Comparison of ENCODE assay signal across 33 cellular contexts in genomic region chr13:27313742-27314141, GRCh38. TPM values are rescaled to one million over a fixed set of nuclear protein-coding genes. Genes with fewer than 3 reads are reported as not detected.
A peak's percentile ranks its signal among the peaks of the same experiment; 100 is the strongest.
DNase-seq lines count a peak whose midpoint lies in the region; ATAC-seq and TF ChIP-seq lines count a peak whose summit lies in the region.
"Had no signal": no experiment of that assay in that cellular context is flagged by ENCODE, and none has a peak within 500 bp of the region (broad histone marks: within the 10 kb centered on the region; RNA-seq: fewer than 3 reads in every experiment).

No MANE protein-coding gene starts in this region.

- H2BK20ac ChIP-seq in IMR-90 (ENCODE audit: low read depth, low read length), result no peak overlapping the region

- no peaks in the 10 kb centered on the region for H3K9me3 Mint-ChIP-seq in activated CD4-positive, alpha-beta memory T cell treated with anti-CD3 and anti-CD28 coated beads, Interleukin-2, amount 10 ng/mL, durations not matched to agents 7 days and 5 days
- H3K9me3 Mint-ChIP-seq: CD4-positive, alpha-beta memory T cell; CD4-positive, alpha-beta T cell; CD4-positive, CD25-positive, alpha-beta regulatory T cell; CD8-positive, alpha-beta memory T cell; CD8-positive, alpha-beta T cell had no signal

- H3F3A ChIP-seq in DOHH2 (ENCODE audit: control insufficient read depth, insufficient read depth), result peaks cover 19% of the 10 kb centered on the region

- peaks cover 11% of the 10 kb centered on the region for H3K9me1 ChIP-seq in IMR-90 (ENCODE audit: insufficient read depth, low read length)

- H3K36me3 Mint-ChIP-seq in activated CD4-positive, alpha-beta memory T cell treated with anti-CD3 and anti-CD28 coated beads, Interleukin-2, amount 10 ng/mL, durations not matched to agents 7 days and 5 days (ENCODE audit: low read depth), result no peaks in the 10 kb centered on the region
- H3K36me3 Mint-ChIP-seq: CD14-positive monocyte; CD4-positive, alpha-beta memory T cell; CD8-positive, alpha-beta memory T cell; CD8-positive, alpha-beta T cell had no signal

- H3K79me1 ChIP-seq in IMR-90 (ENCODE audit: low read depth in 1 of 2, low read length in 2 of 2), result no peaks in the 10 kb centered on the region

- CTCF ChIA-PET in IMR-90 (lab: Yijun Ruan, JAX), result interaction anchor here (1.2 kb wide), 1 partner anchor 43 kb away, joined by 3 read pairs; the partner anchor contains the start of gene RASL11A
- CTCF ChIA-PET in activated CD4-positive, alpha-beta memory T cell treated with anti-CD3 and anti-CD28 coated beads, Interleukin-2, amount 10 ng/mL, durations not matched to agents 7 days and 5 days (lab: Charles Lee), result no interaction called here

- dilution Hi-C loops in IMR-90 (cut with HindIII; ENCODE audit: low sequenced_read_pairs, unreplicated experiment), result no loop called here

- H4K8ac ChIP-seq in IMR-90 (ENCODE audit: low read depth in 2 of 2, low read length in 2 of 2), result no peak overlapping the region

- H3K36me3 ChIP-seq in DOHH2 (ENCODE audit: control insufficient read depth, low read length) (no peaks in the 10 kb centered on the region), IMR-90 (ENCODE audit: control insufficient read depth, insufficient read depth, low read length) (no peaks in the 10 kb centered on the region), adipocyte (ENCODE audit: control insufficient read depth, insufficient read depth, low read length, severe bottlenecking) (no peaks in the 10 kb centered on the region)
- H3K36me3 ChIP-seq in effector memory CD4-positive, alpha-beta T cell (ENCODE audit: control insufficient read depth, insufficient read depth, low read length), result no peaks in the 10 kb centered on the region
- H3K36me3 ChIP-seq: BE2C; BLaER1; BLaER1 treated with 17β-estradiol and CSF1 and Interleukin-3, amounts not matched to agents 10 nM and 100 nM had no signal

- no peak overlapping the region for H3K4me3 ChIP-seq in DOHH2 (ENCODE audit: low read length)
- H3K4me3 ChIP-seq in IMR-90 (ENCODE audit: insufficient read depth, low read depth, low read length), result no peak overlapping the region
- no peak overlapping the region for H3K4me3 ChIP-seq in adipocyte (ENCODE audit: low read length)
- no peak overlapping the region for H3K4me3 ChIP-seq in effector memory CD4-positive, alpha-beta T cell (ENCODE audit: insufficient read depth, low read depth, low read length, poor library complexity, severe bottlenecking)
- H3K4me3 ChIP-seq: A549; BLaER1; BLaER1 treated with 17β-estradiol and CSF1 and Interleukin-3, amounts not matched to agents 10 nM and 100 nM had no signal

- H2AFZ ChIP-seq in IMR-90 (replicated peaks; ENCODE audit: low read length, poor library complexity), result no peak overlapping the region

- no peak overlapping the region for H3K56ac ChIP-seq in IMR-90 (ENCODE audit: extremely low read depth, insufficient read depth, low read length)

- H3K27ac Mint-ChIP-seq in activated CD4-positive, alpha-beta memory T cell treated with anti-CD3 and anti-CD28 coated beads, Interleukin-2, amount 10 ng/mL, durations not matched to agents 7 days and 5 days, result no peak overlapping the region
- H3K27ac Mint-ChIP-seq: B cell; CD14-positive monocyte; CD4-positive, alpha-beta memory T cell; CD4-positive, alpha-beta T cell; CD4-positive, CD25-positive, alpha-beta regulatory T cell; CD8-positive, alpha-beta memory T cell; CD8-positive, alpha-beta T cell had no signal

- in situ Hi-C loops in IMR-90 (cut with MboI; ENCODE audit: low sequenced_read_pairs), result no loop called here

- no peak overlapping the region for H2AK9ac ChIP-seq in IMR-90 (replicated peaks; ENCODE audit: low read depth, low read length, poor library complexity)

- H4K20me1 ChIP-seq in DOHH2 (ENCODE audit: control insufficient read depth, insufficient read depth, low read depth, low read length) (no peaks in the 10 kb centered on the region), IMR-90 (ENCODE audit: insufficient read depth, low read length) (no peaks in the 10 kb centered on the region)
- H4K20me1 ChIP-seq: BLaER1; BLaER1 treated with 17β-estradiol and CSF1 and Interleukin-3, amounts not matched to agents 10 nM and 100 nM had no signal

- no peak overlapping the region for H3K14ac ChIP-seq in IMR-90 (replicated peaks; ENCODE audit: low read depth, low read length)

- no peak overlapping the region for H3K18ac ChIP-seq in IMR-90 (ENCODE audit: low read depth, low read length)

- no peak for TF ChIP-seq RAD21 in IMR-90 (IDR thresholded peaks at IDR 0.05; ENCODE audit: low read length)

- no peak overlapping the region for H2AK5ac ChIP-seq in IMR-90 (ENCODE audit: low read depth, low read length)

- H3K4me1 ChIP-seq in DOHH2 (ENCODE audit: control insufficient read depth, low read length), result peaks cover 81% of the 10 kb centered on the region
- H3K4me1 ChIP-seq in IMR-90 (ENCODE audit: control insufficient read depth, insufficient read depth, low read length), result peaks cover 11% of the 10 kb centered on the region
- H3K4me1 ChIP-seq in adipocyte (ENCODE audit: control insufficient read depth, insufficient read depth, low read length), result no peaks in the 10 kb centered on the region
- no peaks in the 10 kb centered on the region for H3K4me1 ChIP-seq in effector memory CD4-positive, alpha-beta T cell (ENCODE audit: control insufficient read depth, insufficient read depth, low read length, poor library complexity, severe bottlenecking)
- H3K4me1 ChIP-seq: BE2C, BLaER1 had no signal

- H3K4ac ChIP-seq in IMR-90 (ENCODE audit: low read depth, low read length), result no peak overlapping the region

- H3K9me2 ChIP-seq in DOHH2 (replicated peaks; ENCODE audit: control insufficient read depth, low read length), result no peaks in the 10 kb centered on the region

- H3K9ac ChIP-seq in IMR-90 (ENCODE audit: low read depth, low read length) (no peak overlapping the region), adipocyte (ENCODE audit: low read length) (no peak overlapping the region)
- H3K9ac ChIP-seq: BLaER1; BLaER1 treated with 17β-estradiol and CSF1 and Interleukin-3, amounts not matched to agents 10 nM and 100 nM had no signal

- no peak overlapping the region for H4K91ac ChIP-seq in IMR-90 (ENCODE audit: insufficient read depth, low read depth, low read length)

- H2BK15ac ChIP-seq in IMR-90 (ENCODE audit: low read depth, low read length), result no peak overlapping the region

- no peak overlapping the region; the same call in 1 of the 2 replicates for H4K5ac ChIP-seq in IMR-90 (ENCODE audit: low read depth, low read length)

- H3K27me3 ChIP-seq in DOHH2 (ENCODE audit: control insufficient read depth, low read length) (no peaks in the 10 kb centered on the region), IMR-90 (ENCODE audit: control insufficient read depth, insufficient read depth, low read length) (peaks cover 2% of the 10 kb centered on the region; the same call in 1 of the 2 replicates), adipocyte (replicated peaks; ENCODE audit: control insufficient read depth, insufficient read depth, low read length) (peaks cover 17% of the 10 kb centered on the region)
- H3K27me3 ChIP-seq in effector memory CD4-positive, alpha-beta T cell (replicated peaks; ENCODE audit: control insufficient read depth, insufficient read depth, low read length, poor library complexity, severe bottlenecking), result peaks cover 7% of the 10 kb centered on the region
- H3K27me3 ChIP-seq: BLaER1; BLaER1 treated with 17β-estradiol and CSF1 and Interleukin-3, amounts not matched to agents 10 nM and 100 nM had no signal

- POLR2A ChIA-PET in IMR-90 (lab: Charles Lee; ENCODE audit: unreplicated experiment), result interaction anchor here (0.6 kb wide), 1 partner anchor 21 kb away, joined by 11 read pairs; no protein-coding TSS in a partner anchor
- POLR2A ChIA-PET in activated CD4-positive, alpha-beta memory T cell treated with anti-CD3 and anti-CD28 coated beads, Interleukin-2, amount 10 ng/mL, durations not matched to agents 7 days and 5 days (lab: Charles Lee), result no interaction called here

- peak overlapping the region; percentile 64 for H2BK5ac ChIP-seq in IMR-90 (ENCODE audit: low read depth, low read length, poor library complexity, severe bottlenecking)

- TF ChIP-seq CTCF in DOHH2 (IDR thresholded peaks at IDR 0.05; ENCODE audit: low read depth, low read length, poor library complexity, severe bottlenecking) (no peak), IMR-90 (conservative IDR thresholded peaks at IDR 0.05; ENCODE audit: low read depth, low read length) (no peak)

- no peak for TF ChIP-seq POLR2A in IMR-90 (IDR thresholded peaks at IDR 0.05; ENCODE audit: low read depth, low read length)

- H3K4me1 Mint-ChIP-seq in activated CD4-positive, alpha-beta memory T cell treated with anti-CD3 and anti-CD28 coated beads, Interleukin-2, amount 10 ng/mL, durations not matched to agents 7 days and 5 days, result peaks cover 6% of the 10 kb centered on the region
- H3K4me1 Mint-ChIP-seq: CD8-positive, alpha-beta memory T cell had no signal

- no peak overlapping the region for H3K23ac ChIP-seq in IMR-90 (ENCODE audit: low read depth, low read length)

- no peaks in the 10 kb centered on the region for H3K79me2 ChIP-seq in DOHH2 (ENCODE audit: control insufficient read depth, low read length)

- H3K9me3 ChIP-seq in DOHH2 (ENCODE audit: control insufficient read depth, insufficient read depth, low read length), result no peaks in the 10 kb centered on the region
- no peaks in the 10 kb centered on the region for H3K9me3 ChIP-seq in IMR-90 (ENCODE audit: control insufficient read depth, insufficient read depth, low read length)
- H3K9me3 ChIP-seq in adipocyte (ENCODE audit: control insufficient read depth, low read length), result no peaks in the 10 kb centered on the region
- H3K9me3 ChIP-seq in effector memory CD4-positive, alpha-beta T cell (ENCODE audit: control insufficient read depth, low read length), result no peaks in the 10 kb centered on the region
- H3K9me3 ChIP-seq: A549; BE2C; BLaER1; BLaER1 treated with 17β-estradiol and CSF1 and Interleukin-3, amounts not matched to agents 10 nM and 100 nM; Caco-2 had no signal

- no TSS peak for BruUV-seq in IMR-90 (replicated peaks; lab: Mats Ljungman, UMichigan)

- peak; percentile 92 for ATAC-seq in IMR-90 (ENCODE audit: low read depth)
- ATAC-seq: A549; CD8-positive, alpha-beta T cell had no signal

- H3K27ac ChIP-seq in DOHH2 (ENCODE audit: low read depth, low read length) (peak overlapping the region; percentile 61), IMR-90 (ENCODE audit: insufficient read depth, low read length) (no peak overlapping the region)
- H3K27ac ChIP-seq in effector memory CD4-positive, alpha-beta T cell (ENCODE audit: insufficient read depth, low read length, poor library complexity, severe bottlenecking), result no peak overlapping the region
- H3K27ac ChIP-seq: 22Rv1; A549; BLaER1; BLaER1 treated with 17β-estradiol and CSF1 and Interleukin-3, amounts not matched to agents 10 nM and 100 nM; C4-2B had no signal

- H3K4me2 ChIP-seq in DOHH2 (ENCODE audit: low read length) (no peak overlapping the region), IMR-90 (ENCODE audit: low read depth, low read length) (no peak overlapping the region)
- H3K4me2 ChIP-seq: A549; BLaER1; BLaER1 treated with 17β-estradiol and CSF1 and Interleukin-3, amounts not matched to agents 10 nM and 100 nM had no signal

- intact Hi-C loops in IMR-90 (cut with micrococcal nuclease), result loop anchor here (5.0 kb wide), 1 partner anchor 41 kb away; the partner anchor contains the start of gene RASL11A

- H3K4me3 Mint-ChIP-seq in activated CD4-positive, alpha-beta memory T cell treated with anti-CD3 and anti-CD28 coated beads, Interleukin-2, amount 10 ng/mL, durations not matched to agents 7 days and 5 days, result no peak overlapping the region
- H3K4me3 Mint-ChIP-seq: B cell; CD14-positive monocyte; CD4-positive, alpha-beta memory T cell; CD4-positive, alpha-beta T cell; CD4-positive, CD25-positive, alpha-beta regulatory T cell; CD8-positive, alpha-beta memory T cell; CD8-positive, alpha-beta T cell had no signal

- WGBS in IMR-90 (ENCODE audit: extremely low coverage in 2 of 2, insufficient read length in 1 of 2), 2 experiments, result no CpG with 5 or more reads among the region's 1 CpG

- peak overlapping the region; percentile 27 for H2BK120ac ChIP-seq in IMR-90 (ENCODE audit: low read depth, low read length)

- DNase-seq in IMR-90 (peak; percentile 22), adipocyte (ENCODE audit: low read depth) (peak; percentile 7), NCI-H1417 (lab: John Stamatoyannopoulos, UW) (no peak)
- no peak for DNase-seq in effector memory CD4-positive, alpha-beta T cell
- no peak for DNase-seq in activated CD4-positive, alpha-beta memory T cell treated with anti-CD3 and anti-CD28 coated beads, Interleukin-2, amount 10 ng/mL, durations not matched to agents 7 days and 5 days
- DNase-seq: 8988T; ACHN; AML-193; BE2C; C1 segment of cervical spinal cord; Caco-2; Calu3; CD4-positive, alpha-beta memory T cell; CD4-positive, alpha-beta T cell; CD4-positive, CD25-positive, alpha-beta regulatory T cell; CD8-positive, alpha-beta memory T cell; CD8-positive, alpha-beta T cell; COR-L47; DMS 273 treated with DMSO at 0.1 percent for 48 hours; DMS153; DMS53; DMS79; DMS79 treated with DMSO at 0.1 percent for 48 hours; DND-41; EL had no signal

- peaks cover 36% of the 10 kb centered on the region for H3K27me3 Mint-ChIP-seq in activated CD4-positive, alpha-beta memory T cell treated with anti-CD3 and anti-CD28 coated beads, Interleukin-2, amount 10 ng/mL, durations not matched to agents 7 days and 5 days

RNA-seq across cellular contexts. Expression of gene RASL11A, which starts 43.1 kb away (rescaled TPM):
- total RNA-seq in IMR-90 (2012; rRNA removed), result 15.3 and 18.5 TPM in 2 replicates
- polyA plus RNA-seq in IMR-90 (2012; rRNA removed), result 9.8 and 10.4 TPM in 2 replicates
- 9.5 and 12.6 TPM in 2 replicates for polyA plus RNA-seq in IMR-90 (2012; cell fraction: cytosol; rRNA removed)
- 6.3 and 7.6 TPM in 2 replicates for polyA plus RNA-seq in IMR-90 (2012; cell fraction: nucleus; rRNA removed; ENCODE audit: low replicate concordance)
- 1 to 10 TPM; 1.9 to 2.5 TPM for total RNA-seq in activated CD4-positive, alpha-beta memory T cell treated with anti-CD3 and anti-CD28 coated beads, Interleukin-2, amount 10 ng/mL, durations not matched to agents 7 days and 5 days

Comparison
In these comparisons a context has a peak if more than half of its experiments do, and no peak if none do; other contexts are left out.
1. DNase-seq: peak in IMR-90 (single experiment) and adipocyte (single experiment); none in effector memory CD4-positive, alpha-beta T cell (0 of 3), NCI-H1417 (0 of 3) and activated CD4-positive, alpha-beta memory T cell treated with anti-CD3 and anti-CD28 coated beads, Interleukin-2, amount 10 ng/mL, durations not matched to agents 7 days and 5 days (single experiment).